In the genomic region with DNA sequence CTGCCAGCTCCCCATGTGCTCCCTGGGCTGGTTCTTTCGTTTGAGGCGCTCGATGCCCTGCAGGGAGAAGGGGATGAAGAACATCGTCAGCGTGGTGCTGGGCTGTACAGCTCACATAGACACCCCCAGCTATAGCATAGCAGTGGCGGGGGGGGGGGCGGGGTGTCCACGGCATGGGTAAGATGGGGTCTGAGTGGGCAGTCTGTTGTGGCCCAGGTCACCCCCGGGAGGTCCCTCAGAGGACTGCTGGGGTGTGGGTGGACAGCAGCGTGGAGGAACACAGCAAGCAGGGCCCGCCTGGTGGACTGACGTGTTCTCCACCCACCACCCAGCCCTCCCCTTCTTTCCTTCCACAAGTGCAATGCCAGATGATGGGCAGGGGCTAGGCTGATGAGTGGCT, we compare ENCODE assay signal across 17 cellular contexts. TPM values are rescaled to one million over a fixed set of nuclear protein-coding genes. Genes with fewer than 3 reads are reported as not detected.
DNase-seq lines count a peak whose midpoint lies in the region; ATAC-seq, FAIRE-seq and TF ChIP-seq lines count a peak whose summit lies in the region.
"Had no signal": no experiment of that assay in that cellular context is flagged by ENCODE, and none has a peak within 500 bp of the region (broad histone marks: within the 10 kb centered on the region; RNA-seq: fewer than 3 reads in every experiment).

No MANE protein-coding gene starts in this region.

- no peak overlapping the region for H3K4me2 ChIP-seq in HepG2 (ENCODE audit: low read depth, low read length)

- no peak for TF ChIP-seq RAD21 in HepG2 (CRISPR knock-in tag; IDR thresholded peaks at IDR 0.05)

- no peak overlapping the region for H3K9ac ChIP-seq in HepG2 (ENCODE audit: insufficient read depth, low read depth, low read length)
- H3K9ac ChIP-seq: GM23248 had no signal

- no peaks in the 10 kb centered on the region for H3K9me3 ChIP-seq in HepG2 (ENCODE audit: low read length)
- no peaks in the 10 kb centered on the region for H3K9me3 ChIP-seq in right lobe of liver
- H3K9me3 ChIP-seq in CD8-positive, alpha-beta T cell (ENCODE audit: low read length) = no peaks in the 10 kb centered on the region
- H3K9me3 ChIP-seq: Caco-2 had no signal

- no peak overlapping the region for H3K4me3 Mint-ChIP-seq in CD8-positive, alpha-beta T cell
- no peak overlapping the region for H3K4me3 Mint-ChIP-seq in glutamatergic neuron (ENCODE audit: unreplicated experiment)
- H3K4me3 Mint-ChIP-seq: CD4-positive, alpha-beta memory T cell had no signal

- CTCF ChIA-PET in HepG2 (lab: Yijun Ruan, JAX; ENCODE audit: low intra/inter-chr PET ratio, low total read pairs) = no interaction called here
- CTCF ChIA-PET in CD8-positive, alpha-beta T cell (lab: Charles Lee) = interaction anchor here (8.8 kb wide), 1 partner anchor 384 kb away, joined by 94 read pairs; no protein-coding TSS in a partner anchor

- H3K36me3 Mint-ChIP-seq in CD8-positive, alpha-beta T cell = peaks cover 36% of the 10 kb centered on the region
- H3K36me3 Mint-ChIP-seq in glutamatergic neuron (ENCODE audit: unreplicated experiment) = peaks cover 4% of the 10 kb centered on the region

- TF ChIP-seq EP300 in HepG2 (IDR thresholded peaks at IDR 0.05; ENCODE audit: low read depth in 2 of 2, low read length in 2 of 2) (no peak), HepG2 (CRISPR knock-in tag; IDR thresholded peaks at IDR 0.05; ENCODE audit: borderline replicate concordance) (no peak)

- no peaks in the 10 kb centered on the region for H4K20me1 ChIP-seq in HepG2 (ENCODE audit: insufficient read depth, low read length)

- H3K27ac ChIP-seq in HepG2 (ENCODE audit: extremely low read length, insufficient read depth, low read length) = no peak overlapping the region
- H3K27ac ChIP-seq in right lobe of liver = no peak overlapping the region
- peak overlapping the region; percentile 48 for H3K27ac ChIP-seq in cingulate gyrus (ENCODE audit: low read depth, low read length)
- no peak overlapping the region for H3K27ac ChIP-seq in CD8-positive, alpha-beta T cell (ENCODE audit: low read depth, low read length)
- H3K27ac ChIP-seq: GM23248 had no signal

- no peak overlapping the region for H2AFZ ChIP-seq in HepG2 (ENCODE audit: low read length)
- H2AFZ ChIP-seq: GM23248 had no signal

- POLR2A ChIA-PET in HepG2 (lab: Yijun Ruan, JAX) = no interaction called here
- POLR2A ChIA-PET in CD8-positive, alpha-beta T cell (lab: Charles Lee) = no interaction called here

- no peak for FAIRE-seq in HepG2 (lab: Jason Lieb, UNC)
- FAIRE-seq: G401.6, GM19239, H1 had no signal

- no peaks in the 10 kb centered on the region for H3K4me1 ChIP-seq in HepG2 (ENCODE audit: insufficient read depth, low read length)
- H3K4me1 ChIP-seq in right lobe of liver = no peaks in the 10 kb centered on the region
- no peaks in the 10 kb centered on the region for H3K4me1 ChIP-seq in CD8-positive, alpha-beta T cell (ENCODE audit: insufficient read depth, low read length)
- H3K4me1 ChIP-seq: Caco-2 had no signal

- no peak overlapping the region for H3K27ac Mint-ChIP-seq in CD8-positive, alpha-beta T cell
- H3K27ac Mint-ChIP-seq in glutamatergic neuron (ENCODE audit: unreplicated experiment) = no peak overlapping the region
- H3K27ac Mint-ChIP-seq: CD4-positive, alpha-beta memory T cell had no signal

- H3K9me3 Mint-ChIP-seq in CD8-positive, alpha-beta T cell = no peaks in the 10 kb centered on the region
- H3K9me3 Mint-ChIP-seq in glutamatergic neuron (ENCODE audit: unreplicated experiment) = peaks cover 4% of the 10 kb centered on the region
- H3K9me3 Mint-ChIP-seq: CD4-positive, alpha-beta memory T cell had no signal

- WGBS in HepG2 (ENCODE audit: low lambda C conversion rate) = 85% methylated on average over 6 of the region's 12 CpGs
- no CpG with 5 or more reads among the region's 12 CpGs for WGBS in right lobe of liver (ENCODE audit: insufficient coverage, low coverage, low lambda C conversion rate, missing lambda C conversion rate)

- no peaks in the 10 kb centered on the region for H3K79me2 ChIP-seq in HepG2 (ENCODE audit: insufficient read depth, low read length)

- H3K27me3 ChIP-seq in HepG2 (ENCODE audit: control insufficient read depth in 1 of 2, insufficient read depth in 2 of 2, low read length in 2 of 2) (no peaks in the 10 kb centered on the region), right lobe of liver (no peaks in the 10 kb centered on the region)
- H3K27me3 ChIP-seq in CD8-positive, alpha-beta T cell (ENCODE audit: insufficient read depth, low read length) = no peaks in the 10 kb centered on the region

- H3K4me3 ChIP-seq in HepG2 (replicated peaks in 1 of 3; ENCODE audit: insufficient read depth in 1 of 3, low read depth in 2 of 3, low read length in 3 of 3) = no peak overlapping the region
- no peak overlapping the region for H3K4me3 ChIP-seq in right lobe of liver
- H3K4me3 ChIP-seq in CD8-positive, alpha-beta T cell (ENCODE audit: low read depth, low read length) = no peak overlapping the region
- H3K4me3 ChIP-seq: GM23248 had no signal

- no peaks in the 10 kb centered on the region for H3K4me1 Mint-ChIP-seq in CD8-positive, alpha-beta T cell (ENCODE audit: low read depth)
- peaks cover 5% of the 10 kb centered on the region for H3K4me1 Mint-ChIP-seq in glutamatergic neuron (ENCODE audit: low read depth, unreplicated experiment)

- TF ChIP-seq POLR2A in HepG2 (IDR thresholded peaks at IDR 0.05; ENCODE audit: insufficient read depth in 1 of 2, low read depth in 2 of 2, low read length in 2 of 2) (no peak), right lobe of liver (IDR thresholded peaks at IDR 0.05) (no peak)

- no peak for TF ChIP-seq CTCF in HepG2 (CRISPR knock-in tag; IDR thresholded peaks at IDR 0.05)
- TF ChIP-seq CTCF in right lobe of liver (IDR thresholded peaks at IDR 0.05) = no peak
- TF ChIP-seq CTCF in CD8-positive, alpha-beta T cell (IDR thresholded peaks at IDR 0.05) = no peak
- no peak for TF ChIP-seq CTCF in glutamatergic neuron (IDR thresholded peaks at IDR 0.05; ENCODE audit: partially characterized antibody, unreplicated experiment)

- BruUV-seq in HepG2 (replicated peaks; lab: Mats Ljungman, UMichigan) = no TSS peak

- intact Hi-C loops in HepG2 (cut with micrococcal nuclease; ENCODE audit: unreplicated experiment) = no loop called here
- intact Hi-C loops in right lobe of liver (cut with DNase I) = no loop called here
- intact Hi-C loops in CD8-positive, alpha-beta T cell (cut with DNase I, micrococcal nuclease) = no loop called here

- in situ Hi-C loops in HepG2 (cut with HindIII; ENCODE audit: extremely low pct_ligation_motif_present, low pct_unique_long_range_greater_than_20kb) = loop anchor here (5.0 kb wide), 1 partner anchor 381 kb away; no protein-coding TSS in a partner anchor

- DNase-seq in HepG2 (ENCODE audit: low spot score) (no peak), right lobe of liver (no peak), glutamatergic neuron (no peak)
- no peak for DNase-seq in CD8-positive, alpha-beta T cell
- DNase-seq: C1 segment of cervical spinal cord; Caco-2; CD4-positive, alpha-beta memory T cell; DMS153; DND-41; GM23248; H7; HCEC 1CT had no signal

- H3K36me3 ChIP-seq in HepG2 (replicated peaks in 1 of 2; ENCODE audit: control insufficient read depth in 1 of 2, insufficient read depth in 2 of 2, low read length in 2 of 2) (0 out of 5 replicates have a peak, but pooled peaks cover 0 to 3% of the 10 kb centered on the region in 2 experiments), right lobe of liver (no peaks in the 10 kb centered on the region)
- no peaks in the 10 kb centered on the region for H3K36me3 ChIP-seq in CD8-positive, alpha-beta T cell (ENCODE audit: insufficient read depth, low read length)

- H3K27me3 Mint-ChIP-seq in CD8-positive, alpha-beta T cell (ENCODE audit: low read depth) = no peaks in the 10 kb centered on the region
- H3K27me3 Mint-ChIP-seq in glutamatergic neuron (ENCODE audit: unreplicated experiment) = peaks cover 2% of the 10 kb centered on the region
- H3K27me3 Mint-ChIP-seq: CD4-positive, alpha-beta memory T cell had no signal

- no peak for ATAC-seq in HepG2
- ATAC-seq in right lobe of liver = no peak
- ATAC-seq in CD8-positive, alpha-beta T cell = no peak

RNA-seq across cellular contexts. Expression of a gene that starts 43.7 kb away (rescaled TPM):
- total RNA-seq in HepG2 (2016; rRNA removed; fragmentation: Illumina TruSeq; extraction: Trizol) = 0.15 and 0.18 TPM in 2 replicates
- 0.09 TPM in 1 of 2 replicates, not detected in the other for total RNA-seq in HepG2 (2016; cell fraction: cytosol; rRNA removed; fragmentation: Illumina TruSeq; extraction: Trizol; ENCODE audit: low read depth)
- total RNA-seq in HepG2 (2016; cell fraction: insoluble cytoplasmic fraction; rRNA removed; fragmentation: Illumina TruSeq; extraction: Trizol) = 0.16 and 0.26 TPM in 2 replicates
- total RNA-seq in HepG2 (2016; cell fraction: membrane; rRNA removed; fragmentation: Illumina TruSeq; extraction: Trizol) = 0.19 and 0.55 TPM in 2 replicates
- 0.28 TPM in 1 of 2 replicates, not detected in the other for total RNA-seq in HepG2 (2016; cell fraction: nucleus; rRNA removed; fragmentation: Illumina TruSeq; extraction: Trizol)
- polyA plus RNA-seq in HepG2 (2011; rRNA removed) = 0.07 and 0.10 TPM in 2 replicates
- polyA plus RNA-seq in HepG2 (2011; cell fraction: cytosol; rRNA removed) = 0.07 and 0.08 TPM in 2 replicates
- 0.05 and 0.09 TPM in 2 replicates for polyA plus RNA-seq in HepG2 (2011; cell fraction: nucleus; rRNA removed)
- polyA plus RNA-seq in HepG2 (2012) = 0.09 and 0.11 TPM in 2 replicates
- polyA plus RNA-seq in HepG2 (2016; cell fraction: cytosol; fragmentation: Illumina TruSeq; extraction: Trizol; ENCODE audit: low read depth) = 0.02 and 0.06 TPM in 2 replicates
- polyA plus RNA-seq in HepG2 (2016; cell fraction: insoluble cytoplasmic fraction; fragmentation: Illumina TruSeq; extraction: Trizol; ENCODE audit: low read depth) = 0.14 and 0.17 TPM in 2 replicates
- polyA plus RNA-seq in HepG2 (2016; cell fraction: membrane; fragmentation: Illumina TruSeq; extraction: Trizol; ENCODE audit: low read depth) = 0.08 and 0.12 TPM in 2 replicates
- 0.25 and 0.30 TPM in 2 replicates for polyA plus RNA-seq in HepG2 (2016; cell fraction: nucleus; fragmentation: Illumina TruSeq; extraction: Trizol; ENCODE audit: insufficient read depth, low read depth)
- polyA minus RNA-seq in HepG2 (2011; rRNA and poly(A)+ RNA removed; ENCODE audit: low replicate concordance) = not detected in 2 replicates
- not detected in 2 replicates for polyA minus RNA-seq in HepG2 (2011; cell fraction: cytosol; rRNA and poly(A)+ RNA removed)
- not detected in 2 replicates for polyA minus RNA-seq in HepG2 (2011; cell fraction: nucleus; rRNA and poly(A)+ RNA removed)
- not detected for total RNA-seq in right lobe of liver
- total RNA-seq in CD8-positive, alpha-beta T cell = not detected
- not detected for total RNA-seq in glutamatergic neuron (ENCODE audit: unreplicated experiment)
- total RNA-seq: Caco-2; CD4-positive, alpha-beta memory T cell; GM23248; H1; H7 had no signal
- polyA plus RNA-seq: BJ; CD4-positive, alpha-beta memory T cell; GM23248 had no signal

RNA-seq across cellular contexts. Expression of a gene that starts 56.4 kb away (rescaled TPM):
- total RNA-seq in HepG2 (2016; rRNA removed; fragmentation: Illumina TruSeq; extraction: Trizol) (5.0 and 5.5 TPM in 2 replicates), right lobe of liver (10 to 100 TPM in 2 of 6 experiments, 1 to 10 TPM in 4; 4.9 to 10.9 (median 8.4) TPM), glutamatergic neuron (ENCODE audit: unreplicated experiment) (9.6 TPM)
- 8.5 and 9.0 TPM in 2 replicates for total RNA-seq in HepG2 (2016; cell fraction: cytosol; rRNA removed; fragmentation: Illumina TruSeq; extraction: Trizol; ENCODE audit: low read depth)
- 4.2 and 7.9 TPM in 2 replicates for total RNA-seq in HepG2 (2016; cell fraction: insoluble cytoplasmic fraction; rRNA removed; fragmentation: Illumina TruSeq; extraction: Trizol)
- total RNA-seq in HepG2 (2016; cell fraction: membrane; rRNA removed; fragmentation: Illumina TruSeq; extraction: Trizol) = 9.2 and 10.5 TPM in 2 replicates
- 5.4 and 8.0 TPM in 2 replicates for total RNA-seq in HepG2 (2016; cell fraction: nucleus; rRNA removed; fragmentation: Illumina TruSeq; extraction: Trizol)
- polyA plus RNA-seq in HepG2 (2011; rRNA removed) = 24.5 and 27.7 TPM in 2 replicates
- 23.2 and 24.9 TPM in 2 replicates for polyA plus RNA-seq in HepG2 (2011; cell fraction: cytosol; rRNA removed)
- 24.4 and 32.0 TPM in 2 replicates for polyA plus RNA-seq in HepG2 (2011; cell fraction: nucleus; rRNA removed)
- 11.9 and 13.0 TPM in 2 replicates for polyA plus RNA-seq in HepG2 (2012)
- polyA plus RNA-seq in HepG2 (2016; cell fraction: cytosol; fragmentation: Illumina TruSeq; extraction: Trizol; ENCODE audit: low read depth) = 9.3 and 10.8 TPM in 2 replicates
- 4.7 and 5.9 TPM in 2 replicates for polyA plus RNA-seq in HepG2 (2016; cell fraction: insoluble cytoplasmic fraction; fragmentation: Illumina TruSeq; extraction: Trizol; ENCODE audit: low read depth)
- 9.9 and 11.2 TPM in 2 replicates for polyA plus RNA-seq in HepG2 (2016; cell fraction: membrane; fragmentation: Illumina TruSeq; extraction: Trizol; ENCODE audit: low read depth)
- polyA plus RNA-seq in HepG2 (2016; cell fraction: nucleus; fragmentation: Illumina TruSeq; extraction: Trizol; ENCODE audit: insufficient read depth, low read depth) = 10.8 and 12.0 TPM in 2 replicates
- 14.8 and 19.2 TPM in 2 replicates for polyA minus RNA-seq in HepG2 (2011; rRNA and poly(A)+ RNA removed; ENCODE audit: low replicate concordance)
- polyA minus RNA-seq in HepG2 (2011; cell fraction: cytosol; rRNA and poly(A)+ RNA removed) = 5.1 and 5.8 TPM in 2 replicates
- polyA minus RNA-seq in HepG2 (2011; cell fraction: nucleus; rRNA and poly(A)+ RNA removed) = 7.6 and 9.4 TPM in 2 replicates
- 1 to 10 TPM; 6.6 to 8.3 TPM for total RNA-seq in CD8-positive, alpha-beta T cell

RNA-seq across cellular contexts. Expression of a gene that starts 57.9 kb away (rescaled TPM):
- total RNA-seq in HepG2 (2016; rRNA removed; fragmentation: Illumina TruSeq; extraction: Trizol) = 40.8 and 44.1 TPM in 2 replicates
- 44.6 and 63.4 TPM in 2 replicates for total RNA-seq in HepG2 (2016; cell fraction: cytosol; rRNA removed; fragmentation: Illumina TruSeq; extraction: Trizol; ENCODE audit: low read depth)
- total RNA-seq in HepG2 (2016; cell fraction: insoluble cytoplasmic fraction; rRNA removed; fragmentation: Illumina TruSeq; extraction: Trizol) = 38.9 TPM in 2 replicates
- total RNA-seq in HepG2 (2016; cell fraction: membrane; rRNA removed; fragmentation: Illumina TruSeq; extraction: Trizol) = 88.8 and 95.5 TPM in 2 replicates
- total RNA-seq in HepG2 (2016; cell fraction: nucleus; rRNA removed; fragmentation: Illumina TruSeq; extraction: Trizol) = 32.2 and 35.0 TPM in 2 replicates
- polyA plus RNA-seq in HepG2 (2011; rRNA removed) = 63.2 and 65.7 TPM in 2 replicates
- polyA plus RNA-seq in HepG2 (2011; cell fraction: cytosol; rRNA removed) = 63.4 and 70.0 TPM in 2 replicates
- polyA plus RNA-seq in HepG2 (2011; cell fraction: nucleus; rRNA removed) = 49.3 and 50.0 TPM in 2 replicates
- 27.7 and 34.2 TPM in 2 replicates for polyA plus RNA-seq in HepG2 (2012)
- 66.7 and 83.5 TPM in 2 replicates for polyA plus RNA-seq in HepG2 (2016; cell fraction: cytosol; fragmentation: Illumina TruSeq; extraction: Trizol; ENCODE audit: low read depth)
- 39.8 and 49.2 TPM in 2 replicates for polyA plus RNA-seq in HepG2 (2016; cell fraction: insoluble cytoplasmic fraction; fragmentation: Illumina TruSeq; extraction: Trizol; ENCODE audit: low read depth)
- 86.9 and 101 TPM in 2 replicates for polyA plus RNA-seq in HepG2 (2016; cell fraction: membrane; fragmentation: Illumina TruSeq; extraction: Trizol; ENCODE audit: low read depth)
- 44.4 and 49.2 TPM in 2 replicates for polyA plus RNA-seq in HepG2 (2016; cell fraction: nucleus; fragmentation: Illumina TruSeq; extraction: Trizol; ENCODE audit: insufficient read depth, low read depth)
- 311 and 530 TPM in 2 replicates for polyA minus RNA-seq in HepG2 (2011; rRNA and poly(A)+ RNA removed; ENCODE audit: low replicate concordance)
- polyA minus RNA-seq in HepG2 (2011; cell fraction: cytosol; rRNA and poly(A)+ RNA removed) = 26.9 and 42.4 TPM in 2 replicates
- polyA minus RNA-seq in HepG2 (2011; cell fraction: nucleus; rRNA and poly(A)+ RNA removed) = 59.6 and 61.3 TPM in 2 replicates
- total RNA-seq in right lobe of liver = 10 to 100 TPM; 27.5 to 36.7 (median 32.0) TPM
- total RNA-seq in CD8-positive, alpha-beta T cell = 10 to 100 TPM; 42.2 to 42.4 TPM
- 52.4 TPM for total RNA-seq in glutamatergic neuron (ENCODE audit: unreplicated experiment)

RNA-seq across cellular contexts. Expression of a gene that starts 58.0 kb away (rescaled TPM):
- total RNA-seq in HepG2 (2016; rRNA removed; fragmentation: Illumina TruSeq; extraction: Trizol) (74.7 and 81.9 TPM in 2 replicates), right lobe of liver (10 to 100 TPM; 15.1 to 25.7 (median 15.9) TPM), glutamatergic neuron (ENCODE audit: unreplicated experiment) (30.9 TPM)
- total RNA-seq in HepG2 (2016; cell fraction: cytosol; rRNA removed; fragmentation: Illumina TruSeq; extraction: Trizol; ENCODE audit: low read depth) = 14.7 and 18.3 TPM in 2 replicates
- 74.4 and 92.0 TPM in 2 replicates for total RNA-seq in HepG2 (2016; cell fraction: insoluble cytoplasmic fraction; rRNA removed; fragmentation: Illumina TruSeq; extraction: Trizol)
- total RNA-seq in HepG2 (2016; cell fraction: membrane; rRNA removed; fragmentation: Illumina TruSeq; extraction: Trizol) = 20.2 and 24.8 TPM in 2 replicates
- 45.8 and 52.9 TPM in 2 replicates for total RNA-seq in HepG2 (2016; cell fraction: nucleus; rRNA removed; fragmentation: Illumina TruSeq; extraction: Trizol)
- polyA plus RNA-seq in HepG2 (2011; rRNA removed) = 56.8 and 68.3 TPM in 2 replicates
- polyA plus RNA-seq in HepG2 (2011; cell fraction: cytosol; rRNA removed) = 69.7 and 74.0 TPM in 2 replicates
- polyA plus RNA-seq in HepG2 (2011; cell fraction: nucleus; rRNA removed) = 30.3 and 40.7 TPM in 2 replicates
- polyA plus RNA-seq in HepG2 (2012) = 56.8 and 61.8 TPM in 2 replicates
- 12.5 and 13.4 TPM in 2 replicates for polyA plus RNA-seq in HepG2 (2016; cell fraction: cytosol; fragmentation: Illumina TruSeq; extraction: Trizol; ENCODE audit: low read depth)
- 79.1 and 90.4 TPM in 2 replicates for polyA plus RNA-seq in HepG2 (2016; cell fraction: insoluble cytoplasmic fraction; fragmentation: Illumina TruSeq; extraction: Trizol; ENCODE audit: low read depth)
- 14.3 and 15.5 TPM in 2 replicates for polyA plus RNA-seq in HepG2 (2016; cell fraction: membrane; fragmentation: Illumina TruSeq; extraction: Trizol; ENCODE audit: low read depth)
- 55.0 and 61.2 TPM in 2 replicates for polyA plus RNA-seq in HepG2 (2016; cell fraction: nucleus; fragmentation: Illumina TruSeq; extraction: Trizol; ENCODE audit: insufficient read depth, low read depth)
- 54.6 and 79.4 TPM in 2 replicates for polyA minus RNA-seq in HepG2 (2011; rRNA and poly(A)+ RNA removed; ENCODE audit: low replicate concordance)
- polyA minus RNA-seq in HepG2 (2011; cell fraction: cytosol; rRNA and poly(A)+ RNA removed) = 14.5 and 18.1 TPM in 2 replicates
- polyA minus RNA-seq in HepG2 (2011; cell fraction: nucleus; rRNA and poly(A)+ RNA removed) = 56.4 and 58.9 TPM in 2 replicates
- total RNA-seq in CD8-positive, alpha-beta T cell = 10 to 100 TPM; 35.2 to 39.3 TPM
